In genomic region chr4:76591992-76592391, GRCh38 we compare ENCODE assay signal across 3 cellular contexts.
TF ChIP-seq lines count a peak whose summit lies in the region.

No MANE protein-coding gene starts in this region.

TF ChIP-seq in SK-N-SH, 30 proteins besides CTCF, POLR2A, EP300 and RAD21 (continued from another document):
- TF ChIP-seq FOXM1 (IDR thresholded peaks at IDR 0.05; ENCODE audit: low read depth) (no peak), POLR2AphosphoS5 (IDR thresholded peaks at IDR 0.05; ENCODE audit: low read depth, low read length) (no peak), NRF1 (IDR thresholded peaks at IDR 0.05; ENCODE audit: low read depth, low read length) (no peak)

TF ChIP-seq in SK-N-SH treated with all-trans-retinoic acid at 6 μM for 48 hours, 23 proteins besides CTCF, POLR2A, EP300 and RAD21 (continued from another document):
- TF ChIP-seq ESRRG (CRISPR knock-in tag; IDR thresholded peaks at IDR 0.05): no peak
- TF ChIP-seq ZNF70 (CRISPR knock-in tag; IDR thresholded peaks at IDR 0.05): no peak
- no peak for TF ChIP-seq CREB5 (CRISPR knock-in tag; IDR thresholded peaks at IDR 0.05; ENCODE audit: low read depth)
- no peak for TF ChIP-seq TSHZ2 (CRISPR knock-in tag; IDR thresholded peaks at IDR 0.05)
- TF ChIP-seq ZNF565 (CRISPR knock-in tag; conservative IDR thresholded peaks at IDR 0.05; ENCODE audit: low read depth): no peak
- no peak for TF ChIP-seq TOX (CRISPR knock-in tag; IDR thresholded peaks at IDR 0.05; ENCODE audit: borderline replicate concordance)
- TF ChIP-seq TCF4 (CRISPR knock-in tag; IDR thresholded peaks at IDR 0.05; ENCODE audit: borderline replicate concordance): no peak
- TF ChIP-seq CSRNP3 (CRISPR knock-in tag; IDR thresholded peaks at IDR 0.05): no peak
- TF ChIP-seq POU6F1 (CRISPR knock-in tag; IDR thresholded peaks at IDR 0.05; ENCODE audit: borderline replicate concordance, low read depth): no peak
- TF ChIP-seq OSR1 (CRISPR knock-in tag; IDR thresholded peaks at IDR 0.05): no peak
- no peak for TF ChIP-seq ZFP3 (CRISPR knock-in tag; IDR thresholded peaks at IDR 0.05)
- TF ChIP-seq ISL1 (CRISPR knock-in tag; IDR thresholded peaks at IDR 0.05): no peak
- TF ChIP-seq ARNTL (CRISPR knock-in tag; IDR thresholded peaks at IDR 0.05; ENCODE audit: borderline replicate concordance, low read depth): no peak
- TF ChIP-seq GLIS3 (CRISPR knock-in tag; IDR thresholded peaks at IDR 0.05): no peak
- TF ChIP-seq SNAI2 (CRISPR knock-in tag; IDR thresholded peaks at IDR 0.05): no peak

TF ChIP-seq in HepG2, 621 proteins besides CTCF, POLR2A, EP300 and RAD21 (continued from another document):
- TF ChIP-seq ZZZ3 (CRISPR knock-in tag; IDR thresholded peaks at IDR 0.05; ENCODE audit: borderline replicate concordance): no peak
- no peak for TF ChIP-seq THYN1 (CRISPR knock-in tag; IDR thresholded peaks at IDR 0.05; ENCODE audit: borderline replicate concordance, low read depth)
- no peak for TF ChIP-seq CC2D1A (CRISPR knock-in tag; IDR thresholded peaks at IDR 0.05)
- TF ChIP-seq PAF1 (CRISPR knock-in tag; IDR thresholded peaks at IDR 0.05): no peak
- TF ChIP-seq AKNA (CRISPR knock-in tag; IDR thresholded peaks at IDR 0.05; ENCODE audit: borderline replicate concordance): no peak
